ENCODE assay signal across 13 cellular contexts in genomic region chr15:62928996-62929350, GRCh38.
DNase-seq lines count a peak whose midpoint lies in the region; FAIRE-seq and TF ChIP-seq lines count a peak whose summit lies in the region.
"Had no signal": no experiment of that assay in that cellular context is flagged by ENCODE, and none has a peak within 500 bp of the region (broad histone marks: within the 10 kb centered on the region; RNA-seq: fewer than 3 reads in every experiment).

No MANE protein-coding gene starts in this region.

- in situ Hi-C loops in ACHN (cut with HindIII; ENCODE audit: low pct_ligation_motif_present, low pct_unique_long_range_greater_than_20kb, low sequenced_read_pairs), result no loop called here
- in situ Hi-C loops in mammary epithelial cell (cut with MboI; ENCODE audit: low sequenced_read_pairs in 2 of 2), result no loop called here

- H3K4me1 ChIP-seq in mammary epithelial cell (ENCODE audit: insufficient read depth, low read length), result peaks cover 34% of the 10 kb centered on the region

- peak overlapping the region; percentile 55 for H3K9ac ChIP-seq in mammary epithelial cell (ENCODE audit: insufficient read depth, low read length)

- no peaks in the 10 kb centered on the region for H3K36me3 ChIP-seq in mammary epithelial cell (ENCODE audit: insufficient read depth, low read length)

- peak; percentile 67 for FAIRE-seq in HTR-8/SVneo (lab: Jason Lieb, UNC)

- intact Hi-C loops in mammary epithelial cell (cut with micrococcal nuclease), result loop anchor here (1.0 to 5.0 kb wide), 5 partner anchors 11 to 116 kb away; no protein-coding TSS in a partner anchor
- intact Hi-C loops in posterior cingulate gyrus (cut with DNase I), result no loop called here

- H3K9me3 ChIP-seq in mammary epithelial cell (replicated peaks; ENCODE audit: insufficient read depth, low read length), result no peaks in the 10 kb centered on the region

- peak overlapping the region; percentile 87 for H3K27ac ChIP-seq in mammary epithelial cell (ENCODE audit: insufficient read depth, low read depth, low read length)

- H4K20me1 ChIP-seq in mammary epithelial cell (ENCODE audit: insufficient read depth, low read length), result no peaks in the 10 kb centered on the region

- H2AFZ ChIP-seq in mammary epithelial cell (ENCODE audit: low read depth, low read length), result peak overlapping the region; percentile 46

- dilution Hi-C loops in mammary epithelial cell (cut with HindIII; ENCODE audit: low sequenced_read_pairs), result no loop called here

- TF ChIP-seq CTCF in mammary epithelial cell (conservative IDR thresholded peaks at IDR 0.05 in 1 of 2, IDR thresholded peaks at IDR 0.05 in 1 of 2; ENCODE audit: extremely low read depth in 1 of 2, insufficient read depth in 1 of 2, low read depth in 1 of 2, low read length in 2 of 2), result no peak

- H3K4me3 ChIP-seq in mammary epithelial cell (replicated peaks in 1 of 3; ENCODE audit: insufficient read depth in 1 of 3, low read depth in 2 of 3, low read length in 3 of 3), result no peak overlapping the region

- BruUV-seq in mammary epithelial cell (replicated peaks; lab: Mats Ljungman, UMichigan), result no TSS peak

- peak; percentile 31 for DNase-seq in ACHN
- peak; percentile 37 for DNase-seq in HTR-8/SVneo (ENCODE audit: insufficient read length, low spot score)
- DNase-seq in mammary epithelial cell, result peak; percentile 88
- peak; percentile 67 for DNase-seq in kidney glomerular epithelial cell (lab: John Stamatoyannopoulos, UW)
- DNase-seq in posterior cingulate gyrus, result no peak
- DNase-seq in NCI-H1105 (lab: John Stamatoyannopoulos, UW), result no peak
- no peak for DNase-seq in COLO829 (ENCODE audit: low spot score)
- no peak for DNase-seq in AML-193 (lab: John Stamatoyannopoulos, UW)
- DNase-seq: activated naive CD8-positive, alpha-beta T cell treated with anti-CD3 and anti-CD28 coated beads, Interleukin-2, amount 10 ng/mL, durations not matched to agents 7 days and 5 days; C1 segment of cervical spinal cord; NCI-H1105 treated with DMSO at 0.1 percent for 48 hours; NCI-H774; stimulated activated CD4-positive, alpha-beta T cell treated with anti-CD3 and anti-CD28 coated beads, Interleukin-2, amount 100 ng/mL, for 48 hours had no signal

- no peaks in the 10 kb centered on the region for H3K79me2 ChIP-seq in mammary epithelial cell (ENCODE audit: insufficient read depth, low read length)

- H3K27me3 ChIP-seq in mammary epithelial cell (ENCODE audit: insufficient read depth, low read length), result no peaks in the 10 kb centered on the region

- peak overlapping the region; percentile 59 for H3K4me2 ChIP-seq in mammary epithelial cell (ENCODE audit: insufficient read depth, low read depth, low read length)

- CTCF ChIA-PET in mammary epithelial cell (lab: Charles Lee; ENCODE audit: low non-redundant PET), result no interaction called here

Comparison
In these comparisons a context has a peak if more than half of its experiments do, and no peak if none do; other contexts are left out.
1. DNase-seq: peak in ACHN (single experiment), HTR-8/SVneo (single experiment), mammary epithelial cell (single experiment) and kidney glomerular epithelial cell (single experiment); none in posterior cingulate gyrus (0 of 10), NCI-H1105 (single experiment), COLO829 (single experiment) and AML-193 (0 of 2).